Comparison of ENCODE assay signal across 8 cellular contexts in the genomic region with DNA sequence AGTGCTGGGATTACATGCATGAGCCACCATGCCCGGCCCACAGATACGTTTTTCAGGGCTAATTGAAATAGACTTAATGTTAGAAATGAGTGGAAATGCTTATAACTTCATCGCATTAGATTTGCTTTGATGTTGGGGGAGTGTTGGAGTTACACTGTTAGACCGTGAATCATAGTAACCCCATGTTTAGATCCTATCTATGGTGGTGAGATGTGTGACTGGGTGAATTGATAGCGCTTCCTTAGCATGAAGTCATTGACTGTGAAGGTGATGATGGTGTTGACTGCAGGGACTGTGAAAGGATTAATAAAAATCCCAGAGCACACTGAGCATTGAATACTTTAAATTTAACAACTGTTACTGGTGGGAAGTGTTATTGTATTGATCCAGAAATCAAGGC. TPM values are rescaled to one million over a fixed set of nuclear protein-coding genes. Genes with fewer than 3 reads are reported as not detected.
DNase-seq lines count a peak whose midpoint lies in the region; ATAC-seq and TF ChIP-seq lines count a peak whose summit lies in the region.
"Had no signal": no experiment of that assay in that cellular context is flagged by ENCODE, and none has a peak within 500 bp of the region (broad histone marks: within the 10 kb centered on the region; RNA-seq: fewer than 3 reads in every experiment).

No MANE protein-coding gene starts in this region.

- peak overlapping the region in 5 of 8 donors; percentile 82 to 100 (median 96) for H3K4me3 ChIP-seq in spleen

- 87 to 96% (median 90%) methylated on average over 5 of the region's 5 CpGs for WGBS in spleen, 5 donors

- H3K27ac ChIP-seq in spleen, result no peak overlapping the region

- DNase-seq in T-helper 1 cell (no peak), spleen (no peak), NCI-H446 treated with DMSO at 0.1 percent for 48 hours (lab: John Stamatoyannopoulos, UW) (no peak), hippocampal formation (lab: John Stamatoyannopoulos, UW) (no peak)
- DNase-seq in effector memory CD8-positive, alpha-beta T cell, result no peak
- DNase-seq: 8988T had no signal

- peaks cover 0 to 30% (median 12%) of the 10 kb centered on the region in 8 donors for H3K9me3 ChIP-seq in spleen

- H3K27me3 ChIP-seq in spleen (replicated peaks in 1 of 7), result no peaks in the 10 kb centered on the region

- TF ChIP-seq CTCF in spleen (IDR thresholded peaks at IDR 0.05 in 8 of 11, conservative IDR thresholded peaks at IDR 0.05 in 3 of 11), result no peak

- peaks cover 19% of the 10 kb centered on the region for H3K4me1 Mint-ChIP-seq in T-helper 1 cell treated with Interleukin-12 subunit alpha and Interleukin-12 subunit beta and Interleukin-4 antibody, amounts not matched to agents 30 μg/mL and 1 μg/mL, for 36 hours (ENCODE audit: low read depth)
- peaks cover 26 to 44% of the 10 kb centered on the region in 2 donors for H3K4me1 Mint-ChIP-seq in effector memory CD8-positive, alpha-beta T cell (ENCODE audit: low read depth in 2 of 2)

- peak overlapping the region; percentile 31 for H3K27ac Mint-ChIP-seq in T-helper 1 cell treated with Interleukin-12 subunit alpha and Interleukin-12 subunit beta and Interleukin-4 antibody, amounts not matched to agents 30 μg/mL and 1 μg/mL, for 36 hours
- H3K27ac Mint-ChIP-seq in effector memory CD8-positive, alpha-beta T cell, result peak overlapping the region; percentile 96 to 97

- H3K4me3 Mint-ChIP-seq in T-helper 1 cell treated with Interleukin-12 subunit alpha and Interleukin-12 subunit beta and Interleukin-4 antibody, amounts not matched to agents 30 μg/mL and 1 μg/mL, for 36 hours, result peak overlapping the region; percentile 95
- peak overlapping the region; percentile 92 for H3K4me3 Mint-ChIP-seq in effector memory CD8-positive, alpha-beta T cell

- peak; percentile 28 for ATAC-seq in effector memory CD8-positive, alpha-beta T cell (replicated peaks)

- peaks cover 3% of the 10 kb centered on the region for H3K27me3 Mint-ChIP-seq in T-helper 1 cell treated with Interleukin-12 subunit alpha and Interleukin-12 subunit beta and Interleukin-4 antibody, amounts not matched to agents 30 μg/mL and 1 μg/mL, for 36 hours (ENCODE audit: low read depth)
- H3K27me3 Mint-ChIP-seq in effector memory CD8-positive, alpha-beta T cell, result no peaks in the 10 kb centered on the region

- intact Hi-C loops in spleen (cut with DNase I; ENCODE audit: low total_unique reads), result no loop called here

- peaks cover 0 to 55% (median 44%) of the 10 kb centered on the region in 6 donors for H3K36me3 ChIP-seq in spleen

- H3K36me3 Mint-ChIP-seq in T-helper 1 cell treated with Interleukin-12 subunit alpha and Interleukin-12 subunit beta and Interleukin-4 antibody, amounts not matched to agents 30 μg/mL and 1 μg/mL, for 36 hours (ENCODE audit: low read depth), result peaks cover 75% of the 10 kb centered on the region
- H3K36me3 Mint-ChIP-seq in effector memory CD8-positive, alpha-beta T cell (ENCODE audit: insufficient read depth), result peaks cover 36% of the 10 kb centered on the region

- H3K9me3 Mint-ChIP-seq in T-helper 1 cell treated with Interleukin-12 subunit alpha and Interleukin-12 subunit beta and Interleukin-4 antibody, amounts not matched to agents 30 μg/mL and 1 μg/mL, for 36 hours, result peaks cover 53% of the 10 kb centered on the region
- H3K9me3 Mint-ChIP-seq in effector memory CD8-positive, alpha-beta T cell, result peaks cover 2 to 10% of the 10 kb centered on the region in 2 donors

- H3K4me1 ChIP-seq in spleen, result peaks cover 14 to 35% (median 29%) of the 10 kb centered on the region in 6 donors

- TF ChIP-seq POLR2A in spleen (IDR thresholded peaks at IDR 0.05), result no peak

RNA-seq across cellular contexts. Expression of a gene that starts 1.7 kb away (rescaled TPM):
- total RNA-seq in spleen, result 10 to 100 TPM; 52.0 to 68.9 (median 58.9) TPM
- 1 to 10 TPM; 3.8 to 6.8 (median 6.4) TPM for polyA plus RNA-seq in spleen

RNA-seq across cellular contexts. Expression of a gene that starts 25.7 kb away (rescaled TPM):
- total RNA-seq in spleen, result not detected
- polyA plus RNA-seq in spleen, result not detected
- total RNA-seq: HT1080 had no signal

RNA-seq across cellular contexts. Expression of a gene that starts 37.8 kb away (rescaled TPM):
- total RNA-seq in spleen, result 1 to 10 TPM; 3.1 to 8.3 (median 4.8) TPM
- polyA plus RNA-seq in spleen, result 1 to 10 TPM; 4.1 to 5.5 (median 4.4) TPM

RNA-seq across cellular contexts. Expression of a gene that starts 47.4 kb away (rescaled TPM):
- total RNA-seq in spleen, result 10 to 100 TPM; 16.7 to 27.7 (median 18.1) TPM
- polyA plus RNA-seq in spleen, result 1 to 10 TPM in 1 of 3 donors, under 1 TPM in 2; 0.22 to 1.1 (median 0.88) TPM

RNA-seq across cellular contexts. Expression of a gene that starts 48.0 kb away (rescaled TPM):
- not detected for total RNA-seq in spleen
- not detected for polyA plus RNA-seq in spleen
- total RNA-seq: HT1080 had no signal
